16 cellular contexts compared by ENCODE assay signal in the genomic region with DNA sequence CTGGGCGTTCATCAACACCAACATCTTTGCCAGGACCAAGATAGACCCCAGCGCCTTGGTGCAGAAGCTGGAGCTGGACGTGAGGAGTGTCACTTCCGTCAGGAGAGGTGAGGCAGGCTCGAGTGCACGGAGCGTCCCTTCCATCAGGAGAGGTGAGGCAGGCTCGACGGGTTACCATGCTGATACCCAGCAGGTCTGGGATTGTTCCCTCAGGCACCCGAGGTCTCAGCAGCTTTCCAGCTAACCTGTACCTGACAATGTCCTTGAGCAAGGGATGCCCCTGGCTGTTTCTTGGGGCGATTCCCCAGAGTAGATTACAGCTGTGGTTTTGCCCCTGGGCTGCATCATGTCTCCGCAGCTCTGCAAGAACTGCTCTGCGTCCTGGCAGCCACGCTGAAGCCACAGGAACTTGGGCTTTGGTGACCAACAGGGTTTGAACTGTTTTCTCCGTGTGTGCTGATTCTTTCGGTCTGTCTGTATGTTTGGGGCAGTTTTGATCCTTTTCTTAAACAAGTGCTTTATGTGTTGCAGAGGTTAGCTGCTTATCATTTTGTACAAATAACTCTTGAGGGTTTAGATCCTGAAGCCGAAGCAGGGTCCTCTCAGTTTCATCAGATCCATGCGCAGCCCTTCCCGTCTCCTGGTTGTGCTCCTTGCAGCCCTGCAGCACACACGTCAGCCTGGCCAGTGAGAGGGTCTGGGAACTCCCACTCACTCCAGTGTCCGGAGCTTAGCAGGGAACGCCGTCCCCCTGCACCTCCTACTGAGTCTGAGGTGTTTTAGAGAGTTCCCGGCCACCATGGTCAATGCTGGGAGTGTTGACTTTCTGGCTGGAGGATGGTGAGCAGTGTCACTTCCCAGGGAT.
"Had no signal": no experiment of that assay in that cellular context is flagged by ENCODE, and none has a peak within 500 bp of the region (broad histone marks: within the 10 kb centered on the region; RNA-seq: fewer than 3 reads in every experiment).

No MANE protein-coding gene starts in this region.

- H3K4me3 ChIP-seq: gastrocnemius medialis, heart left ventricle, pancreas, right lobe of liver, thyroid gland had no signal

- H3K27ac Mint-ChIP-seq: activated naive CD4-positive, alpha-beta T cell treated with anti-CD3 and anti-CD28 coated beads for 36 hours; activated naive CD8-positive, alpha-beta T cell treated with anti-CD3 and anti-CD28 coated beads, Interleukin-2, amount 50 U/mL, for 24 hours; activated T-helper 2 cell treated with anti-CD3 and anti-CD28 coated beads, Interferon-gamma antibody, Interleukin-2, Interleukin-4, amounts not matched to agents 10 μg/mL and 5 μg/mL and 100 μg/mL, durations not matched to agents 14 hours and 24 hours and 36 hours; stimulated activated naive B cell treated with anti-CD40 and anti-IgM and Interleukin-4, amounts not matched to agents 10 μg/mL and 1 μg/mL and 100 μg/mL, for 72 hours had no signal

- H3K9me3 ChIP-seq: gastrocnemius medialis, heart left ventricle, pancreas, right lobe of liver, thyroid gland had no signal

- H3K27ac ChIP-seq: gastrocnemius medialis, pancreas, right lobe of liver, thyroid gland, VCaP had no signal

- H3K27me3 ChIP-seq: gastrocnemius medialis, heart left ventricle, pancreas, right lobe of liver, thyroid gland had no signal

- H3K27me3 Mint-ChIP-seq: activated naive CD8-positive, alpha-beta T cell treated with anti-CD3 and anti-CD28 coated beads, Interleukin-2, amount 50 U/mL, for 24 hours; stimulated activated naive B cell treated with anti-CD40 and anti-IgM and Interleukin-4, amounts not matched to agents 10 μg/mL and 1 μg/mL and 100 μg/mL, for 72 hours had no signal

- H3K4me3 Mint-ChIP-seq: activated naive CD4-positive, alpha-beta T cell treated with anti-CD3 and anti-CD28 coated beads for 36 hours; activated naive CD8-positive, alpha-beta T cell treated with anti-CD3 and anti-CD28 coated beads, Interleukin-2, amount 50 U/mL, for 24 hours had no signal

- H3K9me3 Mint-ChIP-seq: activated naive CD4-positive, alpha-beta T cell treated with anti-CD3 and anti-CD28 coated beads for 36 hours; activated naive CD8-positive, alpha-beta T cell treated with anti-CD3 and anti-CD28 coated beads, Interleukin-2, amount 50 U/mL, for 24 hours; activated T-helper 2 cell treated with anti-CD3 and anti-CD28 coated beads, Interferon-gamma antibody, Interleukin-2, Interleukin-4, amounts not matched to agents 10 μg/mL and 5 μg/mL and 100 μg/mL, durations not matched to agents 14 hours and 24 hours and 36 hours; stimulated activated naive B cell treated with anti-CD40 and anti-IgM and Interleukin-4, amounts not matched to agents 10 μg/mL and 1 μg/mL and 100 μg/mL, for 72 hours had no signal

- ATAC-seq: activated naive CD8-positive, alpha-beta T cell treated with anti-CD3 and anti-CD28 coated beads, Interleukin-2, amount 50 U/mL, for 24 hours; gastrocnemius medialis; heart left ventricle; left ventricle myocardium superior; pancreas; right lobe of liver had no signal

- DNase-seq: activated CD4-positive, alpha-beta T cell treated with anti-CD3 and anti-CD28 coated beads for 1 hour; activated CD4-positive, alpha-beta T cell treated with anti-CD3 and anti-CD28 coated beads, Interleukin-2, amount 50 U/mL, for 4 hours; activated naive CD4-positive, alpha-beta T cell treated with anti-CD3 and anti-CD28 coated beads for 36 hours; activated naive CD8-positive, alpha-beta T cell treated with anti-CD3 and anti-CD28 coated beads, Interleukin-2, amount 50 U/mL, for 24 hours; anterior cingulate cortex; cortex of kidney; left ventricle myocardium superior; pancreas; stimulated activated CD4-positive, alpha-beta T cell treated with anti-CD3 and anti-CD28 coated beads, Interleukin-4, amount 100 ng/mL, for 4 hours; stimulated activated naive B cell treated with anti-CD40 and anti-IgM and Interleukin-4, amounts not matched to agents 10 μg/mL and 1 μg/mL and 100 μg/mL, for 72 hours had no signal
